ENCODE assay signal across 1 cellular context in genomic region chr3:127706312-127706711, GRCh38.
TF ChIP-seq lines count a peak whose summit lies in the region.

No MANE protein-coding gene starts in this region.

TF ChIP-seq in HepG2, 621 proteins besides CTCF, POLR2A, EP300 and RAD21:
- TF ChIP-seq ISL2 (CRISPR knock-in tag; IDR thresholded peaks at IDR 0.05) = no peak
- no peak for TF ChIP-seq GPN1 (CRISPR knock-in tag; IDR thresholded peaks at IDR 0.05; ENCODE audit: borderline replicate concordance)
- no peak for TF ChIP-seq THAP11 (CRISPR knock-in tag; IDR thresholded peaks at IDR 0.05)
- no peak for TF ChIP-seq TERF1 (CRISPR knock-in tag; IDR thresholded peaks at IDR 0.05)
- TF ChIP-seq TEF (CRISPR knock-in tag; IDR thresholded peaks at IDR 0.05) = no peak
- TF ChIP-seq SMARCE1 (IDR thresholded peaks at IDR 0.05; ENCODE audit: borderline replicate concordance) = no peak
- TF ChIP-seq ZSCAN5A (CRISPR knock-in tag; IDR thresholded peaks at IDR 0.05; ENCODE audit: borderline replicate concordance) = no peak
- no peak for TF ChIP-seq RXRB (CRISPR knock-in tag; IDR thresholded peaks at IDR 0.05; ENCODE audit: borderline replicate concordance)
- TF ChIP-seq NFIC (IDR thresholded peaks at IDR 0.05; ENCODE audit: low read length) = no peak
- TF ChIP-seq ZNF569 (CRISPR knock-in tag; IDR thresholded peaks at IDR 0.05; ENCODE audit: borderline replicate concordance) = no peak
- TF ChIP-seq MLLT10 (CRISPR knock-in tag; IDR thresholded peaks at IDR 0.05) = no peak
- no peak for TF ChIP-seq ZKSCAN5 (CRISPR knock-in tag; IDR thresholded peaks at IDR 0.05)
- no peak for TF ChIP-seq ZNF264 (CRISPR knock-in tag; IDR thresholded peaks at IDR 0.05)
- TF ChIP-seq KMT2B (CRISPR knock-in tag; IDR thresholded peaks at IDR 0.05) = no peak
- TF ChIP-seq CREB3 (CRISPR knock-in tag; IDR thresholded peaks at IDR 0.05) = no peak
